1 cellular context compared by ENCODE assay signal in the genomic region with DNA sequence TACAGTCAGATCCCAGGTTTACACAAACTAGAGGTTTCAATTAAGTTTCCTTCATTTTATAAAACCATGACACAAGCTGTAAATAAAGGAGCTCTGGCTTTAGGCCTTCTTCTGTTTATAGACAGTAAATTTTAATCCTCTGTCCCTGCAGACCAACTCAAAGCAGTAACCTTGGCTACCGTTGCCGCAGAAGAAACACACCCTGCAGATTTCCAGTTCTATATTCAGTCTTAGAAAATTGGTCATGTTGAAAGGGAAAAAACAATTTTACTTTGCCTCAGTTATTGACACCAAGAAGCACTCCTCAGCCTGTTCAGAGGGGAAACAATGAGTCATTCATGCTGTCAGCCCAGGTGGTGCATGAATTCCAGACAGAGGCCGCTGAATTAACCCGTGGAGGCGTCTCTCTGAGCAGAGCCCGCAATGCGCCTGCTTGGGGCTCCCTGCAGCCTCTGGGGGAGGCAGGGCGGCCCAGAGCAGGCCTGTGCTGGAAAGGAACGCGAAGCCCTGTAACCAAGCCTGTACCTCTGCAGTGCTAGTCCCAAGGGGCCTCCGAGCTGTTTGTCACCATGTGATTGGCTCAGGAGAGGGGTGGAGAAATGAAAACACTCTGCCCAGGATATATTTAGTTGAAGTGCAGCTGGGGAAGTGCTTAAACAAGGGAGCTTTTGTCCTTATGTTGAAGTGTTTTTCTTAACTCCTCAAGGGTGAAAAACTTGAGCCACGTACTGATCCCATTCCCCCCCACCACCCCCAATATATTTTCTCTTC.
A peak's percentile ranks its signal among the peaks of the same experiment; 100 is the strongest.
TF ChIP-seq lines count a peak whose summit lies in the region.

No MANE protein-coding gene starts in this region.

TF ChIP-seq in HepG2, 621 proteins besides CTCF, POLR2A, EP300 and RAD21 (continued from another document and continues in another):
- TF ChIP-seq UBTF (CRISPR knock-in tag; IDR thresholded peaks at IDR 0.05) (peak; percentile 91), BCL6 (CRISPR knock-in tag; IDR thresholded peaks at IDR 0.05) (peak; percentile 74), DMAP1 (CRISPR knock-in tag; IDR thresholded peaks at IDR 0.05) (peak; percentile 76; the same call in 1 of the 2 replicates), YEATS4 (CRISPR knock-in tag; IDR thresholded peaks at IDR 0.05; ENCODE audit: borderline replicate concordance) (peak; percentile 62; the same call in 1 of the 2 replicates), STAT5B (CRISPR knock-in tag; IDR thresholded peaks at IDR 0.05) (no peak), ZGPAT (CRISPR knock-in tag; IDR thresholded peaks at IDR 0.05) (peak; percentile 80), SPEN (CRISPR knock-in tag; IDR thresholded peaks at IDR 0.05; ENCODE audit: low read depth) (peak; percentile 74), NCOR1 (IDR thresholded peaks at IDR 0.05; ENCODE audit: borderline replicate concordance, low read length) (no peak; the same call in 1 of the 2 replicates), TEAD3 (CRISPR knock-in tag; optimal IDR thresholded peaks at IDR 0.05; ENCODE audit: borderline replicate concordance) (peak; percentile 85), NONO (IDR thresholded peaks at IDR 0.05) (no peak), NONO (CRISPR knock-in tag; conservative IDR thresholded peaks at IDR 0.05) (0 out of 2 replicates have a peak, but pooled peaks have one; percentile 26), ATM (IDR thresholded peaks at IDR 0.05; ENCODE audit: borderline replicate concordance) (no peak), ZNF709 (CRISPR knock-in tag; IDR thresholded peaks at IDR 0.05) (0 out of 2 replicates have a peak, but pooled peaks have one; percentile 31), ZNF124 (CRISPR knock-in tag; IDR thresholded peaks at IDR 0.05) (no peak), ZNF788 (CRISPR knock-in tag; IDR thresholded peaks at IDR 0.05; ENCODE audit: borderline replicate concordance) (peak; percentile 67; the same call in 1 of the 2 replicates), CCDC6 (CRISPR knock-in tag; IDR thresholded peaks at IDR 0.05) (no peak), KLF6 (CRISPR knock-in tag; IDR thresholded peaks at IDR 0.05) (peak; percentile 59; the same call in 1 of the 2 replicates), MYPOP (CRISPR knock-in tag; IDR thresholded peaks at IDR 0.05) (peak; percentile 75), GATA4 (IDR thresholded peaks at IDR 0.05; ENCODE audit: borderline replicate concordance, low read depth) (no peak; the same call in 1 of the 2 replicates), ZNF354B (CRISPR knock-in tag; IDR thresholded peaks at IDR 0.05) (no peak), FOXJ3 (CRISPR knock-in tag; IDR thresholded peaks at IDR 0.05; ENCODE audit: borderline replicate concordance) (0 out of 2 replicates have a peak, but pooled peaks have one; percentile 56), EHMT2 (IDR thresholded peaks at IDR 0.05; ENCODE audit: borderline replicate concordance, low read depth, low read length) (no peak), ZNF101 (CRISPR knock-in tag; IDR thresholded peaks at IDR 0.05; ENCODE audit: borderline replicate concordance, low read depth) (no peak), KLF13 (CRISPR knock-in tag; IDR thresholded peaks at IDR 0.05) (no peak), ZNF350 (CRISPR knock-in tag; IDR thresholded peaks at IDR 0.05; ENCODE audit: borderline replicate concordance, low read depth) (peak; percentile 82), DDIT3 (CRISPR knock-in tag; IDR thresholded peaks at IDR 0.05) (no peak)
- TF ChIP-seq, protein P1, sequence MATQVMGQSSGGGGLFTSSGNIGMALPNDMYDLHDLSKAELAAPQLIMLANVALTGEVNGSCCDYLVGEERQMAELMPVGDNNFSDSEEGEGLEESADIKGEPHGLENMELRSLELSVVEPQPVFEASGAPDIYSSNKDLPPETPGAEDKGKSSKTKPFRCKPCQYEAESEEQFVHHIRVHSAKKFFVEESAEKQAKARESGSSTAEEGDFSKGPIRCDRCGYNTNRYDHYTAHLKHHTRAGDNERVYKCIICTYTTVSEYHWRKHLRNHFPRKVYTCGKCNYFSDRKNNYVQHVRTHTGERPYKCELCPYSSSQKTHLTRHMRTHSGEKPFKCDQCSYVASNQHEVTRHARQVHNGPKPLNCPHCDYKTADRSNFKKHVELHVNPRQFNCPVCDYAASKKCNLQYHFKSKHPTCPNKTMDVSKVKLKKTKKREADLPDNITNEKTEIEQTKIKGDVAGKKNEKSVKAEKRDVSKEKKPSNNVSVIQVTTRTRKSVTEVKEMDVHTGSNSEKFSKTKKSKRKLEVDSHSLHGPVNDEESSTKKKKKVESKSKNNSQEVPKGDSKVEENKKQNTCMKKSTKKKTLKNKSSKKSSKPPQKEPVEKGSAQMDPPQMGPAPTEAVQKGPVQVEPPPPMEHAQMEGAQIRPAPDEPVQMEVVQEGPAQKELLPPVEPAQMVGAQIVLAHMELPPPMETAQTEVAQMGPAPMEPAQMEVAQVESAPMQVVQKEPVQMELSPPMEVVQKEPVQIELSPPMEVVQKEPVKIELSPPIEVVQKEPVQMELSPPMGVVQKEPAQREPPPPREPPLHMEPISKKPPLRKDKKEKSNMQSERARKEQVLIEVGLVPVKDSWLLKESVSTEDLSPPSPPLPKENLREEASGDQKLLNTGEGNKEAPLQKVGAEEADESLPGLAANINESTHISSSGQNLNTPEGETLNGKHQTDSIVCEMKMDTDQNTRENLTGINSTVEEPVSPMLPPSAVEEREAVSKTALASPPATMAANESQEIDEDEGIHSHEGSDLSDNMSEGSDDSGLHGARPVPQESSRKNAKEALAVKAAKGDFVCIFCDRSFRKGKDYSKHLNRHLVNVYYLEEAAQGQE (IDR thresholded peaks at IDR 0.05; ENCODE audit: borderline replicate concordance in 1 of 2, low read depth in 1 of 2, low read length in 2 of 2), result peak in 1 of 2 experiments; percentile 57; a peak in 1 of 4 replicates
- TF ChIP-seq, protein P2, sequence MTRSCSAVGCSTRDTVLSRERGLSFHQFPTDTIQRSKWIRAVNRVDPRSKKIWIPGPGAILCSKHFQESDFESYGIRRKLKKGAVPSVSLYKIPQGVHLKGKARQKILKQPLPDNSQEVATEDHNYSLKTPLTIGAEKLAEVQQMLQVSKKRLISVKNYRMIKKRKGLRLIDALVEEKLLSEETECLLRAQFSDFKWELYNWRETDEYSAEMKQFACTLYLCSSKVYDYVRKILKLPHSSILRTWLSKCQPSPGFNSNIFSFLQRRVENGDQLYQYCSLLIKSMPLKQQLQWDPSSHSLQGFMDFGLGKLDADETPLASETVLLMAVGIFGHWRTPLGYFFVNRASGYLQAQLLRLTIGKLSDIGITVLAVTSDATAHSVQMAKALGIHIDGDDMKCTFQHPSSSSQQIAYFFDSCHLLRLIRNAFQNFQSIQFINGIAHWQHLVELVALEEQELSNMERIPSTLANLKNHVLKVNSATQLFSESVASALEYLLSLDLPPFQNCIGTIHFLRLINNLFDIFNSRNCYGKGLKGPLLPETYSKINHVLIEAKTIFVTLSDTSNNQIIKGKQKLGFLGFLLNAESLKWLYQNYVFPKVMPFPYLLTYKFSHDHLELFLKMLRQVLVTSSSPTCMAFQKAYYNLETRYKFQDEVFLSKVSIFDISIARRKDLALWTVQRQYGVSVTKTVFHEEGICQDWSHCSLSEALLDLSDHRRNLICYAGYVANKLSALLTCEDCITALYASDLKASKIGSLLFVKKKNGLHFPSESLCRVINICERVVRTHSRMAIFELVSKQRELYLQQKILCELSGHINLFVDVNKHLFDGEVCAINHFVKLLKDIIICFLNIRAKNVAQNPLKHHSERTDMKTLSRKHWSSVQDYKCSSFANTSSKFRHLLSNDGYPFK (CRISPR knock-in tag; IDR thresholded peaks at IDR 0.05; ENCODE audit: borderline replicate concordance), result peak; percentile 55; the same call in 1 of the 2 replicates
- TF ChIP-seq, protein P3, sequence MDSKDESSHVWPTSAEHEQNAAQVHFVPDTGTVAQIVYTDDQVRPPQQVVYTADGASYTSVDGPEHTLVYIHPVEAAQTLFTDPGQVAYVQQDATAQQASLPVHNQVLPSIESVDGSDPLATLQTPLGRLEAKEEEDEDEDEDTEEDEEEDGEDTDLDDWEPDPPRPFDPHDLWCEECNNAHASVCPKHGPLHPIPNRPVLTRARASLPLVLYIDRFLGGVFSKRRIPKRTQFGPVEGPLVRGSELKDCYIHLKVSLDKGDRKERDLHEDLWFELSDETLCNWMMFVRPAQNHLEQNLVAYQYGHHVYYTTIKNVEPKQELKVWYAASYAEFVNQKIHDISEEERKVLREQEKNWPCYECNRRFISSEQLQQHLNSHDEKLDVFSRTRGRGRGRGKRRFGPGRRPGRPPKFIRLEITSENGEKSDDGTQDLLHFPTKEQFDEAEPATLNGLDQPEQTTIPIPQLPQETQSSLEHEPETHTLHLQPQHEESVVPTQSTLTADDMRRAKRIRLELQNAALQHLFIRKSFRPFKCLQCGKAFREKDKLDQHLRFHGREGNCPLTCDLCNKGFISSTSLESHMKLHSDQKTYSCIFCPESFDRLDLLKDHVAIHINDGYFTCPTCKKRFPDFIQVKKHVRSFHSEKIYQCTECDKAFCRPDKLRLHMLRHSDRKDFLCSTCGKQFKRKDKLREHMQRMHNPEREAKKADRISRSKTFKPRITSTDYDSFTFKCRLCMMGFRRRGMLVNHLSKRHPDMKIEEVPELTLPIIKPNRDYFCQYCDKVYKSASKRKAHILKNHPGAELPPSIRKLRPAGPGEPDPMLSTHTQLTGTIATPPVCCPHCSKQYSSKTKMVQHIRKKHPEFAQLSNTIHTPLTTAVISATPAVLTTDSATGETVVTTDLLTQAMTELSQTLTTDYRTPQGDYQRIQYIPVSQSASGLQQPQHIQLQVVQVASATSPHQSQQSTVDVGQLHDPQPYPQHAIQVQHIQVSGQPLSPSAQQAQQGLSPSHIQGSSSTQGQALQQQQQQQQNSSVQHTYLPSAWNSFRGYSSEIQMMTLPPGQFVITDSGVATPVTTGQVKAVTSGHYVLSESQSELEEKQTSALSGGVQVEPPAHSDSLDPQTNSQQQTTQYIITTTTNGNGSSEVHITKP (CRISPR knock-in tag; IDR thresholded peaks at IDR 0.05; ENCODE audit: low read depth), result peak; percentile 56; the same call in 1 of the 2 replicates
- TF ChIP-seq, protein P4, sequence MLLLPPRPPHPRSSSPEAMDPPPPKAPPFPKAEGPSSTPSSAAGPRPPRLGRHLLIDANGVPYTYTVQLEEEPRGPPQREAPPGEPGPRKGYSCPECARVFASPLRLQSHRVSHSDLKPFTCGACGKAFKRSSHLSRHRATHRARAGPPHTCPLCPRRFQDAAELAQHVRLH (CRISPR knock-in tag; IDR thresholded peaks at IDR 0.05; ENCODE audit: borderline replicate concordance, low read depth), result peak; percentile 83; the same call in 1 of the 2 replicates
- TF ChIP-seq, protein P5, sequence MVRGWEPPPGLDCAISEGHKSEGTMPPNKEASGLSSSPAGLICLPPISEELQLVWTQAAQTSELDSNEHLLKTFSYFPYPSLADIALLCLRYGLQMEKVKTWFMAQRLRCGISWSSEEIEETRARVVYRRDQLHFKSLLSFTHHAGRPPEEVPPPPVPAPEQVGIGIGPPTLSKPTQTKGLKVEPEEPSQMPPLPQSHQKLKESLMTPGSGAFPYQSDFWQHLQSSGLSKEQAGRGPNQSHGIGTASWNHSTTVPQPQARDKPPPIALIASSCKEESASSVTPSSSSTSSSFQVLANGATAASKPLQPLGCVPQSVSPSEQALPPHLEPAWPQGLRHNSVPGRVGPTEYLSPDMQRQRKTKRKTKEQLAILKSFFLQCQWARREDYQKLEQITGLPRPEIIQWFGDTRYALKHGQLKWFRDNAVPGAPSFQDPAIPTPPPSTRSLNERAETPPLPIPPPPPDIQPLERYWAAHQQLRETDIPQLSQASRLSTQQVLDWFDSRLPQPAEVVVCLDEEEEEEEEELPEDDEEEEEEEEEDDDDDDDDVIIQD (CRISPR knock-in tag; IDR thresholded peaks at IDR 0.05; ENCODE audit: low read depth), result peak; percentile 77; the same call in 1 of the 2 replicates
- TF ChIP-seq, protein P6, sequence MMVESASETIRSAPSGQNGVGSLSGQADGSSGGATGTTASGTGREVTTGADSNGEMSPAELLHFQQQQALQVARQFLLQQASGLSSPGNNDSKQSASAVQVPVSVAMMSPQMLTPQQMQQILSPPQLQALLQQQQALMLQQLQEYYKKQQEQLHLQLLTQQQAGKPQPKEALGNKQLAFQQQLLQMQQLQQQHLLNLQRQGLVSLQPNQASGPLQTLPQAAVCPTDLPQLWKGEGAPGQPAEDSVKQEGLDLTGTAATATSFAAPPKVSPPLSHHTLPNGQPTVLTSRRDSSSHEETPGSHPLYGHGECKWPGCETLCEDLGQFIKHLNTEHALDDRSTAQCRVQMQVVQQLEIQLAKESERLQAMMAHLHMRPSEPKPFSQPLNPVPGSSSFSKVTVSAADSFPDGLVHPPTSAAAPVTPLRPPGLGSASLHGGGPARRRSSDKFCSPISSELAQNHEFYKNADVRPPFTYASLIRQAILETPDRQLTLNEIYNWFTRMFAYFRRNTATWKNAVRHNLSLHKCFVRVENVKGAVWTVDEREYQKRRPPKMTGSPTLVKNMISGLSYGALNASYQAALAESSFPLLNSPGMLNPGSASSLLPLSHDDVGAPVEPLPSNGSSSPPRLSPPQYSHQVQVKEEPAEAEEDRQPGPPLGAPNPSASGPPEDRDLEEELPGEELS (CRISPR knock-in tag; IDR thresholded peaks at IDR 0.05), result peak; percentile 82
